ENCODE assay signal across 9 cellular contexts in genomic region chr1:155254228-155254713, GRCh38. TPM values are rescaled to one million over a fixed set of nuclear protein-coding genes. Genes with fewer than 3 reads are reported as not detected.
DNase-seq lines count a peak whose midpoint lies in the region; ATAC-seq and TF ChIP-seq lines count a peak whose summit lies in the region.
"Had no signal": no experiment of that assay in that cellular context is flagged by ENCODE, and none has a peak within 500 bp of the region (broad histone marks: within the 10 kb centered on the region; RNA-seq: fewer than 3 reads in every experiment).

No MANE protein-coding gene starts in this region.

- H3K4me2 ChIP-seq in H9 (ENCODE audit: insufficient read depth, insufficient read length, low read length), result peak overlapping the region; percentile 67

- H4K5ac ChIP-seq in H9 (ENCODE audit: insufficient read length, low read depth, low read length), result no peak overlapping the region

- ATAC-seq in left ventricle myocardium superior, result peak; percentile 0
- ATAC-seq in GM19463 (IDR thresholded peaks at IDR 0.05; ENCODE audit: unreplicated experiment), result no peak
- ATAC-seq in HG03439 (IDR thresholded peaks at IDR 0.05; ENCODE audit: unreplicated experiment), result no peak

- peaks cover 14% of the 10 kb centered on the region for H3K23me2 ChIP-seq in H9 (ENCODE audit: insufficient read length, low read depth, low read length, poor library complexity, severe bottlenecking)

- no peaks in the 10 kb centered on the region for H3K9me3 Mint-ChIP-seq in H9

- H3K56ac ChIP-seq in H9 (ENCODE audit: insufficient read length, low read depth, low read length), result no peak overlapping the region

- TF ChIP-seq CTCF in H9 (conservative IDR thresholded peaks at IDR 0.05), result no peak
- TF ChIP-seq CTCF in WI38 (IDR thresholded peaks at IDR 0.05; ENCODE audit: low read depth, low read length), result no peak
- no peak for TF ChIP-seq CTCF in spleen (IDR thresholded peaks at IDR 0.05 in 8 of 11, conservative IDR thresholded peaks at IDR 0.05 in 3 of 11)

- H3K27me3 ChIP-seq in H9 (ENCODE audit: insufficient read depth, low read length) (no peaks in the 10 kb centered on the region), spleen (replicated peaks in 1 of 7) (no peaks in the 10 kb centered on the region)

- H4K8ac ChIP-seq in H9 (replicated peaks; ENCODE audit: insufficient read length, low read depth, low read length), result no peak overlapping the region

- H3K4me3 ChIP-seq in WI38 (ENCODE audit: low read depth, low read length) (peak overlapping the region; percentile 75), spleen (peak overlapping the region; percentile 62 to 94 (median 72))

- H3K27ac Mint-ChIP-seq in H9, result peak overlapping the region in 1 of 3 experiments; percentile 68; a peak in 3 of 7 replicates

- H3K18ac ChIP-seq in H9 (ENCODE audit: insufficient read length, low read depth, low read length), result no peak overlapping the region

- H3K36me3 Mint-ChIP-seq in H9 (ENCODE audit: insufficient read depth in 1 of 3, low read depth in 3 of 3), result peaks cover 8 to 28% (median 21%) of the 10 kb centered on the region in 3 experiments; a peak in 6 of 7 replicates

- H2BK20ac ChIP-seq in H9 (ENCODE audit: low read depth, low read length, poor library complexity, severe bottlenecking), result no peak overlapping the region

- H2BK12ac ChIP-seq in H9 (ENCODE audit: insufficient read length, low read depth, low read length), result no peak overlapping the region

- intact Hi-C loops in left ventricle myocardium superior (cut with micrococcal nuclease) (no loop called here), spleen (cut with DNase I; ENCODE audit: low total_unique reads) (loop anchor here (5.0 kb wide), 1 partner anchor 338 kb away; no protein-coding TSS in a partner anchor)

- DNase-seq in H9 (no peak), left ventricle myocardium superior (no peak), spleen (no peak), NCI-H2107 (lab: John Stamatoyannopoulos, UW) (no peak), NCI-H1092 treated with DMSO at 0.1 percent for 48 hours (lab: John Stamatoyannopoulos, UW) (no peak)
- DNase-seq: Kasumi-1 had no signal

- H2AK5ac ChIP-seq in H9 (ENCODE audit: insufficient read length, low read length), result no peak overlapping the region

- no peak overlapping the region for H3T11ph ChIP-seq in H9 (ENCODE audit: low read length)

- no CpG with 5 or more reads among the region's 12 CpGs for WGBS in H9 (ENCODE audit: extremely low coverage, insufficient read length, low lambda C conversion rate)
- WGBS in spleen, 5 donors, result 49 to 84% (median 57%) methylated on average over 6 to 12 of the region's 12 CpGs

- H2BK15ac ChIP-seq in H9 (ENCODE audit: low read depth, low read length), result no peak overlapping the region

- H3K4me1 ChIP-seq in H9 (ENCODE audit: insufficient read depth, low read length), result peaks cover 4% of the 10 kb centered on the region; the same call in 1 of the 2 replicates
- peaks cover 24 to 55% (median 39%) of the 10 kb centered on the region in 6 donors for H3K4me1 ChIP-seq in spleen

- H2BK5ac ChIP-seq in H9 (ENCODE audit: insufficient read length, low read length), result no peak overlapping the region

- peaks cover 0 to 34% (median 19%) of the 10 kb centered on the region in 6 donors for H3K36me3 ChIP-seq in spleen

- H3K79me2 ChIP-seq in H9 (ENCODE audit: insufficient read depth, low read length), result no peaks in the 10 kb centered on the region

- H4K91ac ChIP-seq in H9 (ENCODE audit: insufficient read length, low read depth, low read length), result no peak overlapping the region

- no peak overlapping the region for H3K23ac ChIP-seq in H9 (ENCODE audit: insufficient read length, low read depth, low read length)

- no peak overlapping the region for H3K27ac ChIP-seq in H9 (ENCODE audit: insufficient read length, low read depth, low read length)
- H3K27ac ChIP-seq in spleen, result peak overlapping the region in 6 of 8 donors; percentile 89 to 95 (median 94)

- H3K4ac ChIP-seq in H9 (ENCODE audit: low read depth, low read length), result no peak overlapping the region

- H2BK120ac ChIP-seq in H9 (ENCODE audit: low read depth, low read length, poor library complexity, severe bottlenecking), result no peak overlapping the region

- no peaks in the 10 kb centered on the region for H4K20me1 ChIP-seq in H9 (ENCODE audit: control insufficient read depth, insufficient read depth, insufficient read length)

- H3K14ac ChIP-seq in H9 (ENCODE audit: insufficient read depth, low read length), result no peak overlapping the region

- no peak overlapping the region for H3K9ac ChIP-seq in H9 (ENCODE audit: extremely low read depth, insufficient read length, low read length)

- no peak overlapping the region for H2AFZ ChIP-seq in H9 (ENCODE audit: low read length)

- H3K27me3 Mint-ChIP-seq in H9 (ENCODE audit: low read depth), result no peaks in the 10 kb centered on the region; the same call in 1 of the 2 replicates

- no peaks in the 10 kb centered on the region for H3K79me1 ChIP-seq in H9 (ENCODE audit: insufficient read depth, low read depth, low read length, poor library complexity, severe bottlenecking)

- peak overlapping the region; percentile 73 to 88 for H3K4me3 Mint-ChIP-seq in H9

- no peaks in the 10 kb centered on the region for H3K9me3 ChIP-seq in H9 (ENCODE audit: control insufficient read depth, low read depth, low read length)
- H3K9me3 ChIP-seq in spleen, result no peaks in the 10 kb centered on the region

- peaks cover 30 to 32% of the 10 kb centered on the region in 2 experiments for H3K4me1 Mint-ChIP-seq in H9

- TF ChIP-seq POLR2A in spleen (IDR thresholded peaks at IDR 0.05), result no peak

RNA-seq across cellular contexts. Expression of gene ENTREP3, which starts 1.0 kb away (rescaled TPM):
- 40.8 and 41.0 TPM in 2 replicates for total RNA-seq in H9 (2021)
- 15.0 TPM for total RNA-seq in left ventricle myocardium superior
- 10 to 100 TPM in 6 of 7 donors, 1 to 10 TPM in 1; 9.9 to 19.3 (median 15.6) TPM for total RNA-seq in spleen
- 10 to 100 TPM in 1 of 3 donors, 1 to 10 TPM in 2; 6.5 to 13.2 (median 9.4) TPM for polyA plus RNA-seq in spleen

RNA-seq across cellular contexts. Expression of gene SCAMP3, which starts 7.9 kb away (rescaled TPM):
- total RNA-seq in H9 (2021), result 52.5 and 54.0 TPM in 2 replicates
- 62.7 TPM for total RNA-seq in left ventricle myocardium superior
- 10 to 100 TPM; 46.5 to 52.4 (median 49.8) TPM for total RNA-seq in spleen
- 10 to 100 TPM; 51.8 to 59.9 (median 53.2) TPM for polyA plus RNA-seq in spleen

RNA-seq across cellular contexts. Expression of gene CLK2, which starts 19.0 kb away (rescaled TPM):
- total RNA-seq in H9 (2021), result 77.5 and 81.5 TPM in 2 replicates
- 18.9 TPM for total RNA-seq in left ventricle myocardium superior
- 10 to 100 TPM; 61.0 to 89.9 (median 71.8) TPM for total RNA-seq in spleen
- polyA plus RNA-seq in spleen, result 10 to 100 TPM; 38.6 to 82.0 (median 77.4) TPM

RNA-seq across cellular contexts. Expression of gene HCN3, which starts 23.0 kb away (rescaled TPM):
- total RNA-seq in H9 (2021) (4.7 and 5.4 TPM in 2 replicates), left ventricle myocardium superior (1.5 TPM), spleen (1 to 10 TPM in 6 of 7 donors, under 1 TPM in 1; 0.65 to 3.3 (median 1.9) TPM)
- polyA plus RNA-seq in spleen, result 1 to 10 TPM in 2 of 3 donors, under 1 TPM in 1; 0.89 to 1.6 (median 1.4) TPM

RNA-seq across cellular contexts. Expression of gene MTX1, which starts 45.8 kb away (rescaled TPM):
- 43.6 and 45.0 TPM in 2 replicates for total RNA-seq in H9 (2021)
- 14.1 TPM for total RNA-seq in left ventricle myocardium superior
- 10 to 100 TPM; 28.2 to 40.9 (median 33.2) TPM for total RNA-seq in spleen
- polyA plus RNA-seq in spleen, result 10 to 100 TPM; 43.7 to 48.4 (median 44.5) TPM
